ENCODE assay signal across 8 cellular contexts in the genomic region with DNA sequence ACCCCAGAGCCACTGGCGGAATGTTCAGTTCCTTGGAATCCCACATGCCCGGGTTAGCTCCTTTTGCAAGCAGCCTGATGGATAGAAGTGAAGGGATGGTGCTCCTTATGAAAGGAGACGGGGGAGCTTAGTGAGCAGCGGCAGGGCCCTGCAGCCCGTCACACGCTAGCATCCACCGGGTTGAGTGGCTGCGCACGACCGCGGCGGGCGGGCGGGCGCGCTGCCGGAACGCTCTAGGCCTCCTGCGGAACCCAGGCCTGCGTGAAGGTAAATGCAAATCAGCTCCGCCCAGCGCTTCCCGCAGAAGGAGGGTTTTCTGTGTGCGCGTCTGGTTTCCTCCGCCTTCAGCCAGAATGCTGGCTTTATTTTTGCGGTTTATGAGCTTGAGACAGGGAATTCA. TPM values are rescaled to one million over a fixed set of nuclear protein-coding genes. Genes with fewer than 3 reads are reported as not detected.
DNase-seq lines count a peak whose midpoint lies in the region; ATAC-seq and TF ChIP-seq lines count a peak whose summit lies in the region.

No MANE protein-coding gene starts in this region.

- no peak overlapping the region for H3K4me3 Mint-ChIP-seq in central memory CD8-positive, alpha-beta T cell
- peak overlapping the region; percentile 1 to 55 (median 24) for H3K4me3 Mint-ChIP-seq in nephron

- no peaks in the 10 kb centered on the region for H3K36me3 ChIP-seq in gastroesophageal sphincter

- no peaks in the 10 kb centered on the region for H3K9me3 Mint-ChIP-seq in central memory CD8-positive, alpha-beta T cell
- H3K9me3 Mint-ChIP-seq in nephron = no peaks in the 10 kb centered on the region

- no peak for TF ChIP-seq POLR2A in gastroesophageal sphincter (IDR thresholded peaks at IDR 0.05)

- H3K27ac ChIP-seq in gastroesophageal sphincter = no peak overlapping the region

- H3K4me3 ChIP-seq in foreskin fibroblast (ENCODE audit: low read depth in 1 of 2, low read length in 2 of 2) = no peak overlapping the region
- H3K4me3 ChIP-seq in gastroesophageal sphincter = no peak overlapping the region

- H3K4me1 Mint-ChIP-seq in central memory CD8-positive, alpha-beta T cell = peaks cover 7% of the 10 kb centered on the region
- peaks cover 5% of the 10 kb centered on the region for H3K4me1 Mint-ChIP-seq in nephron

- no peak for TF ChIP-seq EP300 in gastroesophageal sphincter (IDR thresholded peaks at IDR 0.05)

- H3K27me3 ChIP-seq in gastroesophageal sphincter = peaks cover 68% of the 10 kb centered on the region

- ATAC-seq in GM19463 (IDR thresholded peaks at IDR 0.05; ENCODE audit: unreplicated experiment) (peak; percentile 77), gastroesophageal sphincter (no peak), HG03565 (IDR thresholded peaks at IDR 0.05; ENCODE audit: unreplicated experiment) (no peak)
- ATAC-seq in central memory CD8-positive, alpha-beta T cell (replicated peaks; ENCODE audit: extremely low read depth, poor library complexity, severe bottlenecking) = peak; percentile 43

- H3K4me1 ChIP-seq in gastroesophageal sphincter = no peaks in the 10 kb centered on the region

- H3K36me3 Mint-ChIP-seq in central memory CD8-positive, alpha-beta T cell (ENCODE audit: insufficient read depth) = no peaks in the 10 kb centered on the region
- H3K36me3 Mint-ChIP-seq in nephron (ENCODE audit: low read depth) = no peaks in the 10 kb centered on the region

- 7 to 10% methylated on average over 3 to 17 of the region's 27 CpGs for WGBS in gastroesophageal sphincter (ENCODE audit: low coverage in 1 of 2), 2 donors

- no peaks in the 10 kb centered on the region for H3K9me3 ChIP-seq in gastroesophageal sphincter

- TF ChIP-seq CTCF in nephron (IDR thresholded peaks at IDR 0.05; ENCODE audit: unreplicated experiment in 3 of 3) = no peak
- no peak for TF ChIP-seq CTCF in foreskin fibroblast (IDR thresholded peaks at IDR 0.05; ENCODE audit: low read depth, low read length)
- TF ChIP-seq CTCF in gastroesophageal sphincter (IDR thresholded peaks at IDR 0.05) = no peak

- H3K27ac Mint-ChIP-seq in central memory CD8-positive, alpha-beta T cell (ENCODE audit: low read depth) = no peak overlapping the region
- H3K27ac Mint-ChIP-seq in nephron = no peak overlapping the region

- DNase-seq in RPMI8226 (peak; percentile 84), SW 1271 (lab: John Stamatoyannopoulos, UW) (no peak), foreskin fibroblast (no peak)
- no peak for DNase-seq in central memory CD8-positive, alpha-beta T cell (ENCODE audit: low spot score in 2 of 2)

- peaks cover 78% of the 10 kb centered on the region for H3K27me3 Mint-ChIP-seq in central memory CD8-positive, alpha-beta T cell
- peaks cover 76% of the 10 kb centered on the region for H3K27me3 Mint-ChIP-seq in nephron (ENCODE audit: low read depth)

RNA-seq across cellular contexts. Expression of a gene that starts 19.8 kb away (rescaled TPM):
- total RNA-seq in gastroesophageal sphincter = not detected

RNA-seq across cellular contexts. Expression of a gene that starts 47.4 kb away (rescaled TPM):
- total RNA-seq in gastroesophageal sphincter = 10 to 100 TPM; 24.1 to 29.3 (median 26.0) TPM

Comparison
In these comparisons a context has a peak if more than half of its experiments do, and no peak if none do; other contexts are left out.
1. ATAC-seq: peak in GM19463 (single experiment) and central memory CD8-positive, alpha-beta T cell (single experiment); none in gastroesophageal sphincter (single experiment) and HG03565 (single experiment).